In genomic region chr12:105107497-105108371, GRCh38 we compare ENCODE assay signal across 8 cellular contexts.
A peak's percentile ranks its signal among the peaks of the same experiment; 100 is the strongest.
DNase-seq lines count a peak whose midpoint lies in the region; ATAC-seq lines count a peak whose summit lies in the region.

TSS of gene WASHC4 (plus strand) at chr12:105107731. CDS start at chr12:105107801, 70 bp downstream.

- H3K27ac Mint-ChIP-seq in central memory CD8-positive, alpha-beta T cell (ENCODE audit: low read depth): peak within 1 kb of the TSS; percentile 93

- peak within 1 kb of the TSS; percentile 98 for H3K4me3 Mint-ChIP-seq in central memory CD8-positive, alpha-beta T cell

- H3K4me1 Mint-ChIP-seq in central memory CD8-positive, alpha-beta T cell: peaks cover 39% of the 10 kb centered on the region

- peak; percentile 99 for DNase-seq in AG20443 (ENCODE audit: low spot score)
- DNase-seq in NCI-H446 treated with DMSO at 0.1 percent for 48 hours (lab: John Stamatoyannopoulos, UW): peak; percentile 74
- peak; percentile 84 for DNase-seq in central memory CD8-positive, alpha-beta T cell (ENCODE audit: low spot score in 2 of 2)
- DNase-seq in islet precursor cell: peak; percentile 99
- DNase-seq in stimulated activated CD4-positive, alpha-beta T cell treated with anti-CD3 and anti-CD28 coated beads, Interleukin-12 subunit alpha, Interleukin-12 subunit beta, amount 100 ng/mL, for 48 hours (ENCODE audit: low read depth in 2 of 3, low spot score in 1 of 3): peak; percentile 84 to 91 (median 89)

- peaks cover 25% of the 10 kb centered on the region for H3K27me3 Mint-ChIP-seq in central memory CD8-positive, alpha-beta T cell

- H3K36me3 Mint-ChIP-seq in central memory CD8-positive, alpha-beta T cell (ENCODE audit: insufficient read depth): peaks cover 25% of the 10 kb centered on the region

- H3K9me3 Mint-ChIP-seq in central memory CD8-positive, alpha-beta T cell: no peaks in the 10 kb centered on the region

- peak; percentile 77 for ATAC-seq in GM19043 (IDR thresholded peaks at IDR 0.05; ENCODE audit: low read depth, unreplicated experiment)
- ATAC-seq in HG03354 (IDR thresholded peaks at IDR 0.05; ENCODE audit: poor library complexity, severe bottlenecking, unreplicated experiment): peak; percentile 89
- peak; percentile 98 to 99 for ATAC-seq in activated CD4-positive, CD25-positive, alpha-beta regulatory T cell treated with anti-CD3 and anti-CD28 coated beads, Interleukin-2, amount 50 U/mL, for 24 hours
- peak; percentile 99 for ATAC-seq in central memory CD8-positive, alpha-beta T cell (replicated peaks; ENCODE audit: extremely low read depth, poor library complexity, severe bottlenecking)

Comparison
In these comparisons a context has a peak if more than half of its experiments do, and no peak if none do; other contexts are left out.
1. Peak in every context shown above with its lines: DNase-seq and ATAC-seq.